12 cellular contexts compared by ENCODE assay signal in genomic region chr13:113802090-113802531, GRCh38. TPM values are rescaled to one million over a fixed set of nuclear protein-coding genes. Genes with fewer than 3 reads are reported as not detected.
A peak's percentile ranks its signal among the peaks of the same experiment; 100 is the strongest.
DNase-seq lines count a peak whose midpoint lies in the region; ATAC-seq and TF ChIP-seq lines count a peak whose summit lies in the region.
"Had no signal": no experiment of that assay in that cellular context is flagged by ENCODE, and none has a peak within 500 bp of the region (broad histone marks: within the 10 kb centered on the region; RNA-seq: fewer than 3 reads in every experiment).

No MANE protein-coding gene starts in this region.

- H3K9me3 ChIP-seq in AG04450 (ENCODE audit: control insufficient read depth, insufficient read depth, low read length) (peaks cover 9% of the 10 kb centered on the region; the same call in 1 of the 2 replicates), left lung (peaks cover 0 to 7% of the 10 kb centered on the region in 2 donors), gastroesophageal sphincter (no peaks in the 10 kb centered on the region)

- no peak for TF ChIP-seq EP300 in gastroesophageal sphincter (IDR thresholded peaks at IDR 0.05)

- DNase-seq in AG04450 (ENCODE audit: low read depth, low spot score) (peak; percentile 54), HT-29 (ENCODE audit: low spot score) (peak; percentile 52), brain microvascular endothelial cell (peak; percentile 54), left lung (peak; percentile 48 to 78), occipital lobe (lab: John Stamatoyannopoulos, UW) (no peak)
- DNase-seq in activated naive CD4-positive, alpha-beta T cell treated with Interleukin-2 at 50 U/mL for 16 hours: no peak
- DNase-seq in activated CD4-positive, CD25-positive, alpha-beta regulatory T cell (lab: John Stamatoyannopoulos, UW): no peak
- DNase-seq: activated CD8-positive, alpha-beta memory T cell treated with anti-CD3 and anti-CD28 coated beads, Interleukin-2, amount 50 U/mL, for 48 hours; DMS153; NCI-H1417 treated with DMSO at 0.1 percent for 48 hours; stimulated activated CD4-positive, alpha-beta T cell treated with anti-CD3 and anti-CD28 coated beads, Interleukin-4, amount 100 ng/mL, for 4 hours had no signal

- POLR2A ChIA-PET in AG04450 (lab: Yijun Ruan, JAX): no interaction called here

- H3K27me3 ChIP-seq in AG04450 (ENCODE audit: control insufficient read depth, insufficient read depth, low read length) (no peaks in the 10 kb centered on the region), brain microvascular endothelial cell (replicated peaks) (no peaks in the 10 kb centered on the region), left lung (no peaks in the 10 kb centered on the region), gastroesophageal sphincter (no peaks in the 10 kb centered on the region)

- CTCF ChIA-PET in AG04450 (lab: Charles Lee): interaction anchor here (0.8 kb wide), 1 partner anchor 147 kb away, joined by 3 read pairs; no protein-coding TSS in a partner anchor

- intact Hi-C loops in left lung (cut with DNase I): loop anchor here in 1 of 2 donors (10.0 kb wide), 1 partner anchor 133 kb away; no protein-coding TSS in a partner anchor

- H3K4me3 ChIP-seq in AG04450 (ENCODE audit: low read depth, low read length) (no peak overlapping the region), brain microvascular endothelial cell (ENCODE audit: low read depth, low read length) (no peak overlapping the region), left lung (no peak overlapping the region), gastroesophageal sphincter (no peak overlapping the region)

- in situ Hi-C loops in brain microvascular endothelial cell (cut with HindIII; ENCODE audit: low pct_ligation_motif_present, low sequenced_read_pairs): no loop called here

- H3K4me1 ChIP-seq in left lung: peaks cover 0 to 7% of the 10 kb centered on the region in 2 donors
- peaks cover 0 to 21% (median 2%) of the 10 kb centered on the region in 3 donors for H3K4me1 ChIP-seq in gastroesophageal sphincter

- TF ChIP-seq POLR2A in gastroesophageal sphincter (IDR thresholded peaks at IDR 0.05): no peak

- TF ChIP-seq CTCF in AG04450 (IDR thresholded peaks at IDR 0.05; ENCODE audit: low read depth, low read length) (peak; percentile 24; the same call in 1 of the 2 replicates), brain microvascular endothelial cell (IDR thresholded peaks at IDR 0.05; ENCODE audit: low read depth, low read length, missing control alignments) (peak; percentile 36), left lung (IDR thresholded peaks at IDR 0.05) (no peak), gastroesophageal sphincter (IDR thresholded peaks at IDR 0.05) (no peak)

- 4% methylated on average over 5 of the region's 15 CpGs; no CpG with 5 or more reads in 1 of the 2 donors for WGBS in gastroesophageal sphincter (ENCODE audit: low coverage in 1 of 2), 2 donors

- H3K36me3 ChIP-seq in brain microvascular endothelial cell (replicated peaks) (no peaks in the 10 kb centered on the region), left lung (peaks cover 0 to 3% of the 10 kb centered on the region in 2 donors), gastroesophageal sphincter (peaks cover 0 to 8% of the 10 kb centered on the region in 2 donors)

- ATAC-seq in left lung: peak; percentile 59
- no peak for ATAC-seq in gastroesophageal sphincter

- peak overlapping the region; percentile 31 for H3K27ac ChIP-seq in AG04450 (ENCODE audit: low read depth, low read length)
- no peak overlapping the region for H3K27ac ChIP-seq in brain microvascular endothelial cell
- H3K27ac ChIP-seq in left lung: no peak overlapping the region
- H3K27ac ChIP-seq in gastroesophageal sphincter: no peak overlapping the region

RNA-seq across cellular contexts. Expression of gene TMEM255B, which starts 43.1 kb away (rescaled TPM):
- 4.1 and 4.3 TPM in 2 replicates for polyA plus RNA-seq in AG04450 (2011; rRNA removed)
- 0.48 and 0.55 TPM in 2 replicates for polyA minus RNA-seq in AG04450 (2011; rRNA and poly(A)+ RNA removed)
- total RNA-seq in HT-29 (2014; rRNA removed; shearing (Covaris generic)): 0.81 and 1.6 TPM in 2 replicates
- 10 to 100 TPM; 19.2 to 30.7 TPM for total RNA-seq in left lung
- total RNA-seq in gastroesophageal sphincter: 10 to 100 TPM in 1 of 4 donors, 1 to 10 TPM in 3; 4.9 to 13.2 (median 7.8) TPM
- total RNA-seq in occipital lobe: under 0.01 TPM

Comparison
In these comparisons a context has a peak if more than half of its experiments do, and no peak if none do; other contexts are left out.
1. DNase-seq: peak in AG04450 (single experiment), HT-29 (single experiment), brain microvascular endothelial cell (single experiment) and left lung (2 of 2); none in occipital lobe (single experiment), activated naive CD4-positive, alpha-beta T cell treated with Interleukin-2 at 50 U/mL for 16 hours (single experiment) and activated CD4-positive, CD25-positive, alpha-beta regulatory T cell (0 of 4).
2. CTCF ChIP-seq: peak in AG04450 (single experiment) and brain microvascular endothelial cell (single experiment); none in left lung (0 of 2) and gastroesophageal sphincter (0 of 4).